In genomic region chr14:69535230-69535848, GRCh38 we compare ENCODE assay signal across 8 cellular contexts. TPM values are rescaled to one million over a fixed set of nuclear protein-coding genes. Genes with fewer than 3 reads are reported as not detected.
DNase-seq lines count a peak whose midpoint lies in the region; ATAC-seq and TF ChIP-seq lines count a peak whose summit lies in the region.

No MANE protein-coding gene starts in this region.

- H3K27me3 ChIP-seq in GM23248 (replicated peaks; ENCODE audit: insufficient read depth) (peaks cover 32% of the 10 kb centered on the region; the same call in 1 of the 2 replicates), mammary epithelial cell (ENCODE audit: insufficient read depth, low read length) (no peaks in the 10 kb centered on the region)

- no TSS peak for BruUV-seq in mammary epithelial cell (replicated peaks; lab: Mats Ljungman, UMichigan)

- ATAC-seq in HG02885 (IDR thresholded peaks at IDR 0.05; ENCODE audit: poor library complexity, unreplicated experiment) = no peak

- H3K9me3 ChIP-seq in GM23248 (ENCODE audit: low read depth) (no peaks in the 10 kb centered on the region), mammary epithelial cell (replicated peaks; ENCODE audit: insufficient read depth, low read length) (no peaks in the 10 kb centered on the region)

- no peaks in the 10 kb centered on the region for H3K9me2 ChIP-seq in GM23248 (ENCODE audit: insufficient read depth)

- peak; percentile 73 for DNase-seq in GM23248
- DNase-seq in NCI-H345 treated with DMSO at 0.1 percent for 48 hours (lab: John Stamatoyannopoulos, UW; ENCODE audit: unreplicated experiment) = peak; percentile 60
- peak; percentile 31 for DNase-seq in mammary epithelial cell
- DNase-seq in left kidney (ENCODE audit: low read depth, low spot score) = peak; percentile 89
- no peak for DNase-seq in activated CD8-positive, alpha-beta memory T cell treated with anti-CD3 and anti-CD28 coated beads, Interleukin-2, amount 50 U/mL, for 48 hours
- no peak for DNase-seq in activated CD4-positive, alpha-beta memory T cell treated with anti-CD3 and anti-CD28 coated beads, Interleukin-2, amount 10 ng/mL, durations not matched to agents 7 days and 5 days
- no peak for DNase-seq in T1000 (lab: John Stamatoyannopoulos, UW)

- H3K4me1 ChIP-seq in GM23248 (ENCODE audit: insufficient read depth) = no peaks in the 10 kb centered on the region
- H3K4me1 ChIP-seq in mammary epithelial cell (ENCODE audit: insufficient read depth, low read length) = peaks cover 5% of the 10 kb centered on the region

- no peaks in the 10 kb centered on the region for H3K79me2 ChIP-seq in GM23248 (ENCODE audit: insufficient read depth)
- no peaks in the 10 kb centered on the region for H3K79me2 ChIP-seq in mammary epithelial cell (ENCODE audit: insufficient read depth, low read length)

- in situ Hi-C loops in GM23248 (cut with MboI) (no loop called here), mammary epithelial cell (cut with MboI; ENCODE audit: low sequenced_read_pairs in 2 of 2) (loop anchor here (5.0 kb wide), 1 partner anchor 42 kb away; no protein-coding TSS in a partner anchor)

- CTCF ChIA-PET in mammary epithelial cell (lab: Charles Lee; ENCODE audit: low non-redundant PET) = interaction anchor here (0.6 to 0.9 kb wide), 4 partner anchors 21 to 75 kb away, joined by 3 to 4 read pairs (median 3); partner anchors contain the start of gene CCDC177
- CTCF ChIA-PET in activated CD4-positive, alpha-beta memory T cell treated with anti-CD3 and anti-CD28 coated beads, Interleukin-2, amount 10 ng/mL, durations not matched to agents 7 days and 5 days (lab: Charles Lee) = interaction anchor here (0.5 to 2.5 kb wide), 3 partner anchors 31 to 41 kb away, joined by 3 to 7 read pairs (median 5); no protein-coding TSS in a partner anchor

- H3K27ac ChIP-seq in GM23248 (no peak overlapping the region), mammary epithelial cell (ENCODE audit: insufficient read depth, low read depth, low read length) (no peak overlapping the region)

- no peak overlapping the region for H3K4me3 Mint-ChIP-seq in activated CD4-positive, alpha-beta memory T cell treated with anti-CD3 and anti-CD28 coated beads, Interleukin-2, amount 10 ng/mL, durations not matched to agents 7 days and 5 days

- peak; percentile 85 to 88 for TF ChIP-seq CTCF in mammary epithelial cell (conservative IDR thresholded peaks at IDR 0.05 in 1 of 2, IDR thresholded peaks at IDR 0.05 in 1 of 2; ENCODE audit: extremely low read depth in 1 of 2, insufficient read depth in 1 of 2, low read depth in 1 of 2, low read length in 2 of 2)

- no peak overlapping the region for H3K27ac Mint-ChIP-seq in activated CD4-positive, alpha-beta memory T cell treated with anti-CD3 and anti-CD28 coated beads, Interleukin-2, amount 10 ng/mL, durations not matched to agents 7 days and 5 days

- peaks cover 46% of the 10 kb centered on the region for H3K27me3 Mint-ChIP-seq in activated CD4-positive, alpha-beta memory T cell treated with anti-CD3 and anti-CD28 coated beads, Interleukin-2, amount 10 ng/mL, durations not matched to agents 7 days and 5 days

- H3K36me3 ChIP-seq in GM23248 (ENCODE audit: low read depth) (no peaks in the 10 kb centered on the region), mammary epithelial cell (ENCODE audit: insufficient read depth, low read length) (no peaks in the 10 kb centered on the region)

- dilution Hi-C loops in mammary epithelial cell (cut with HindIII; ENCODE audit: low sequenced_read_pairs) = no loop called here

- H3K4me3 ChIP-seq in GM23248 = no peak overlapping the region
- H3K4me3 ChIP-seq in mammary epithelial cell (replicated peaks in 1 of 3; ENCODE audit: insufficient read depth in 1 of 3, low read depth in 2 of 3, low read length in 3 of 3) = no peak overlapping the region

- H4K20me1 ChIP-seq in GM23248 (ENCODE audit: insufficient read depth) = no peaks in the 10 kb centered on the region
- no peaks in the 10 kb centered on the region for H4K20me1 ChIP-seq in mammary epithelial cell (ENCODE audit: insufficient read depth, low read length)

- no peaks in the 10 kb centered on the region for H3F3A ChIP-seq in GM23248 (ENCODE audit: insufficient read depth)

- H3K9me3 Mint-ChIP-seq in activated CD4-positive, alpha-beta memory T cell treated with anti-CD3 and anti-CD28 coated beads, Interleukin-2, amount 10 ng/mL, durations not matched to agents 7 days and 5 days = no peaks in the 10 kb centered on the region

- H2AFZ ChIP-seq in GM23248 (no peak overlapping the region), mammary epithelial cell (ENCODE audit: low read depth, low read length) (no peak overlapping the region)

- intact Hi-C loops in mammary epithelial cell (cut with micrococcal nuclease) = loop anchor here (1.0 kb wide), 2 partner anchors 39 to 192 kb away; partner anchors contain the start of gene CCDC177

- peaks cover 2% of the 10 kb centered on the region for H3K4me1 Mint-ChIP-seq in activated CD4-positive, alpha-beta memory T cell treated with anti-CD3 and anti-CD28 coated beads, Interleukin-2, amount 10 ng/mL, durations not matched to agents 7 days and 5 days

- 0% methylated on average over 4 of the region's 4 CpGs for WGBS in GM23248 (ENCODE audit: low coverage in 1 of 2, low lambda C conversion rate in 2 of 2, missing lambda C conversion rate in 2 of 2), 2 experiments
- 0% methylated on average over 4 of the region's 4 CpGs for WGBS in mammary epithelial cell (ENCODE audit: low coverage, missing lambda C conversion rate)

- H3K9ac ChIP-seq in GM23248 (no peak overlapping the region), mammary epithelial cell (ENCODE audit: insufficient read depth, low read length) (no peak overlapping the region)

- H3K4me2 ChIP-seq in GM23248 (ENCODE audit: unreplicated experiment) = no peak overlapping the region
- H3K4me2 ChIP-seq in mammary epithelial cell (ENCODE audit: insufficient read depth, low read depth, low read length) = no peak overlapping the region

- POLR2A ChIA-PET in activated CD4-positive, alpha-beta memory T cell treated with anti-CD3 and anti-CD28 coated beads, Interleukin-2, amount 10 ng/mL, durations not matched to agents 7 days and 5 days (lab: Charles Lee) = no interaction called here

- no peaks in the 10 kb centered on the region for H3K36me3 Mint-ChIP-seq in activated CD4-positive, alpha-beta memory T cell treated with anti-CD3 and anti-CD28 coated beads, Interleukin-2, amount 10 ng/mL, durations not matched to agents 7 days and 5 days (ENCODE audit: low read depth)

RNA-seq across cellular contexts. Expression of gene CCDC177, which starts 39.3 kb away (rescaled TPM):
- total RNA-seq in GM23248 (2014; rRNA removed; shearing (Covaris generic)) = not detected in 2 replicates
- polyA plus RNA-seq in GM23248 (2016; fragmentation: Nextera tagmentation; extraction: Ambion mirVana) = not detected in 2 replicates
- not detected for total RNA-seq in mammary epithelial cell
- polyA plus RNA-seq in mammary epithelial cell = not detected
- polyA minus RNA-seq in mammary epithelial cell = not detected
- total RNA-seq in activated CD4-positive, alpha-beta memory T cell treated with anti-CD3 and anti-CD28 coated beads, Interleukin-2, amount 10 ng/mL, durations not matched to agents 7 days and 5 days = not detected

RNA-seq across cellular contexts. Expression of gene PLEKHD1, which starts 50.8 kb away (rescaled TPM):
- total RNA-seq in GM23248 (2014; rRNA removed; shearing (Covaris generic)) = not detected in 2 replicates
- not detected in 2 replicates for polyA plus RNA-seq in GM23248 (2016; fragmentation: Nextera tagmentation; extraction: Ambion mirVana)
- total RNA-seq in mammary epithelial cell = not detected
- polyA plus RNA-seq in mammary epithelial cell = not detected
- not detected for polyA minus RNA-seq in mammary epithelial cell
- under 1 TPM; 0.13 to 0.15 TPM for total RNA-seq in activated CD4-positive, alpha-beta memory T cell treated with anti-CD3 and anti-CD28 coated beads, Interleukin-2, amount 10 ng/mL, durations not matched to agents 7 days and 5 days

Comparison
In these comparisons a context has a peak if more than half of its experiments do, and no peak if none do; other contexts are left out.
1. DNase-seq: peak in GM23248 (single experiment), NCI-H345 treated with DMSO at 0.1 percent for 48 hours (single experiment), mammary epithelial cell (single experiment) and left kidney (single experiment); none in activated CD8-positive, alpha-beta memory T cell treated with anti-CD3 and anti-CD28 coated beads, Interleukin-2, amount 50 U/mL, for 48 hours (single experiment), activated CD4-positive, alpha-beta memory T cell treated with anti-CD3 and anti-CD28 coated beads, Interleukin-2, amount 10 ng/mL, durations not matched to agents 7 days and 5 days (single experiment) and T1000 (single experiment).